ENCODE assay signal across 1 cellular context in the genomic region with DNA sequence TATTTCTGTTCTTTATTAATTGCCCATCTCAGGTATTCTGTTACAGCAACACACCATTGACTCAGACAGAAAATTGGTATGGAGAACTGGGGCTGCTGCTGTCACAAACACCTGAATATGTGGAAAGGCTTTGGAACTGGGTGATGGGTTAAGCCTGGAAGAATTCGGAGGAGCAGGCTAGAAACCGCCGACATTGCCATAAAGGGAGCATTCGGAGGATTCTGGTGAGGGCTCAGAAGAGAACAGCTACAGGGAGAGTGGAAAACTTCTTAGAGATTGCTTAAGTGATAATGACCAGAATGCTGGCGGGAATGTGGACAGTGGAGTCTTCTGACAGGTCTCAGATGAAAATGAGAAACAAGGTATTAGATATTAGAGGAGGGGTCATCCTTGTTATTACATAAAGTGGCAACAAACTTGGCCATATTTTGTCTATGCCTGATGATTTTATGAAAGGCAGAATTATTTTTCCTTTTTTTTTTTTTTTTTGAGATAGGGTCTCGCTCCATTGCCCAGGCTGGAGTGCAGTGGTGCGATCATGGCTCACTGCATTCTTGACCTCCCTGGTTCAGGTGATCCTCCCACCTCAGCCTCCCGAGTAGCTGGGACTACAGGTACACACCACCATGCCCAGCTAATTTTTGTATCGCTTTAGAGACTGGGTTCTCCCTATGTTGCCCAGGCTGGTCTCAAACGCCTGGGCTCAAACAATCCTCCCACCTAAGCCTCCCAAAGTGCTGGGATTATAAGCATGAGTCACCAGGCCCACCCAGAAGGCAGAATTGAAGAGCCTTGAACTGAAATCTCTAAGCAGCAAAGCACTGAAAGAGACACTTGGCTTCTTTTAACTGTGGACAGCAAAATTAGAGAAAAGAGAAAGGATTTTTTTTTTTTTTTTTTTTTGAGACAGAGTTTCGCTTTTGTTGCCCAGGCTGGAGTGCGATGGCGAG.
TF ChIP-seq lines count a peak whose summit lies in the region.

No MANE protein-coding gene starts in this region.

TF ChIP-seq in GM23338, 12 proteins besides CTCF, POLR2A, EP300 and RAD21:
- TF ChIP-seq, protein P1, sequence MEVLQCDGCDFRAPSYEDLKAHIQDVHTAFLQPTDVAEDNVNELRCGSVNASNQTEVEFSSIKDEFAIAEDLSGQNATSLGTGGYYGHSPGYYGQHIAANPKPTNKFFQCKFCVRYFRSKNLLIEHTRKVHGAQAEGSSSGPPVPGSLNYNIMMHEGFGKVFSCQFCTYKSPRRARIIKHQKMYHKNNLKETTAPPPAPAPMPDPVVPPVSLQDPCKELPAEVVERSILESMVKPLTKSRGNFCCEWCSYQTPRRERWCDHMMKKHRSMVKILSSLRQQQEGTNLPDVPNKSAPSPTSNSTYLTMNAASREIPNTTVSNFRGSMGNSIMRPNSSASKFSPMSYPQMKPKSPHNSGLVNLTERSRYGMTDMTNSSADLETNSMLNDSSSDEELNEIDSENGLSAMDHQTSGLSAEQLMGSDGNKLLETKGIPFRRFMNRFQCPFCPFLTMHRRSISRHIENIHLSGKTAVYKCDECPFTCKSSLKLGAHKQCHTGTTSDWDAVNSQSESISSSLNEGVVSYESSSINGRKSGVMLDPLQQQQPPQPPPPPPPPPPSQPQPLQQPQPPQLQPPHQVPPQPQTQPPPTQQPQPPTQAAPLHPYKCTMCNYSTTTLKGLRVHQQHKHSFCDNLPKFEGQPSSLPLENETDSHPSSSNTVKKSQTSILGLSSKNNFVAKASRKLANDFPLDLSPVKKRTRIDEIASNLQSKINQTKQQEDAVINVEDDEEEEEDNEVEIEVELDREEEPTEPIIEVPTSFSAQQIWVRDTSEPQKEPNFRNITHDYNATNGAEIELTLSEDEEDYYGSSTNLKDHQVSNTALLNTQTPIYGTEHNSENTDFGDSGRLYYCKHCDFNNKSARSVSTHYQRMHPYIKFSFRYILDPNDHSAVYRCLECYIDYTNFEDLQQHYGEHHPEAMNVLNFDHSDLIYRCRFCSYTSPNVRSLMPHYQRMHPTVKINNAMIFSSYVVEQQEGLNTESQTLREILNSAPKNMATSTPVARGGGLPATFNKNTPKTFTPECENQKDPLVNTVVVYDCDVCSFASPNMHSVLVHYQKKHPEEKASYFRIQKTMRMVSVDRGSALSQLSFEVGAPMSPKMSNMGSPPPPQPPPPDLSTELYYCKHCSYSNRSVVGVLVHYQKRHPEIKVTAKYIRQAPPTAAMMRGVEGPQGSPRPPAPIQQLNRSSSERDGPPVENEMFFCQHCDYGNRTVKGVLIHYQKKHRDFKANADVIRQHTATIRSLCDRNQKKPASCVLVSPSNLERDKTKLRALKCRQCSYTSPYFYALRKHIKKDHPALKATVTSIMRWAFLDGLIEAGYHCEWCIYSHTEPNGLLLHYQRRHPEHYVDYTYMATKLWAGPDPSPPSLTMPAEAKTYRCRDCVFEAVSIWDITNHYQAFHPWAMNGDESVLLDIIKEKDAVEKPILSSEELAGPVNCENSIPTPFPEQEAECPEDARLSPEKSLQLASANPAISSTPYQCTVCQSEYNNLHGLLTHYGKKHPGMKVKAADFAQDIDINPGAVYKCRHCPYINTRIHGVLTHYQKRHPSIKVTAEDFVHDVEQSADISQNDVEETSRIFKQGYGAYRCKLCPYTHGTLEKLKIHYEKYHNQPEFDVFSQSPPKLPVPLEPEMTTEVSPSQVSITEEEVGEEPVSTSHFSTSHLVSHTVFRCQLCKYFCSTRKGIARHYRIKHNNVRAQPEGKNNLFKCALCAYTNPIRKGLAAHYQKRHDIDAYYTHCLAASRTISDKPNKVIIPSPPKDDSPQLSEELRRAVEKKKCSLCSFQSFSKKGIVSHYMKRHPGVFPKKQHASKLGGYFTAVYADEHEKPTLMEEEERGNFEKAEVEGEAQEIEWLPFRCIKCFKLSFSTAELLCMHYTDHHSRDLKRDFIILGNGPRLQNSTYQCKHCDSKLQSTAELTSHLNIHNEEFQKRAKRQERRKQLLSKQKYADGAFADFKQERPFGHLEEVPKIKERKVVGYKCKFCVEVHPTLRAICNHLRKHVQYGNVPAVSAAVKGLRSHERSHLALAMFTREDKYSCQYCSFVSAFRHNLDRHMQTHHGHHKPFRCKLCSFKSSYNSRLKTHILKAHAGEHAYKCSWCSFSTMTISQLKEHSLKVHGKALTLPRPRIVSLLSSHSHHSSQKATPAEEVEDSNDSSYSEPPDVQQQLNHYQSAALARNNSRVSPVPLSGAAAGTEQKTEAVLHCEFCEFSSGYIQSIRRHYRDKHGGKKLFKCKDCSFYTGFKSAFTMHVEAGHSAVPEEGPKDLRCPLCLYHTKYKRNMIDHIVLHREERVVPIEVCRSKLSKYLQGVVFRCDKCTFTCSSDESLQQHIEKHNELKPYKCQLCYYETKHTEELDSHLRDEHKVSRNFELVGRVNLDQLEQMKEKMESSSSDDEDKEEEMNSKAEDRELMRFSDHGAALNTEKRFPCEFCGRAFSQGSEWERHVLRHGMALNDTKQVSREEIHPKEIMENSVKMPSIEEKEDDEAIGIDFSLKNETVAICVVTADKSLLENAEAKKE (CRISPR knock-in tag; IDR thresholded peaks at IDR 0.05), result no peak
- TF ChIP-seq, protein P2, sequence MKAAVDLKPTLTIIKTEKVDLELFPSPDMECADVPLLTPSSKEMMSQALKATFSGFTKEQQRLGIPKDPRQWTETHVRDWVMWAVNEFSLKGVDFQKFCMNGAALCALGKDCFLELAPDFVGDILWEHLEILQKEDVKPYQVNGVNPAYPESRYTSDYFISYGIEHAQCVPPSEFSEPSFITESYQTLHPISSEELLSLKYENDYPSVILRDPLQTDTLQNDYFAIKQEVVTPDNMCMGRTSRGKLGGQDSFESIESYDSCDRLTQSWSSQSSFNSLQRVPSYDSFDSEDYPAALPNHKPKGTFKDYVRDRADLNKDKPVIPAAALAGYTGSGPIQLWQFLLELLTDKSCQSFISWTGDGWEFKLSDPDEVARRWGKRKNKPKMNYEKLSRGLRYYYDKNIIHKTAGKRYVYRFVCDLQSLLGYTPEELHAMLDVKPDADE (IDR thresholded peaks at IDR 0.05), result no peak
- TF ChIP-seq ZNF114 (CRISPR knock-in tag; IDR thresholded peaks at IDR 0.05), result no peak
- TF ChIP-seq CREB1 (CRISPR knock-in tag; IDR thresholded peaks at IDR 0.05; ENCODE audit: low read depth), result no peak
- no peak for TF ChIP-seq POLR2AphosphoS5 (IDR thresholded peaks at IDR 0.05; ENCODE audit: low read depth)
- TF ChIP-seq EZH2phosphoT487 (IDR thresholded peaks at IDR 0.05; ENCODE audit: unreplicated experiment), result no peak
